ENCODE assay signal across 8 cellular contexts in genomic region chr15:39312984-39313383, GRCh38.
DNase-seq lines count a peak whose midpoint lies in the region; ATAC-seq and TF ChIP-seq lines count a peak whose summit lies in the region.

No MANE protein-coding gene starts in this region.

- no peaks in the 10 kb centered on the region for H3K9me2 ChIP-seq in hepatocyte (replicated peaks; ENCODE audit: insufficient read depth)

- DNase-seq in D341Med (ENCODE audit: low spot score) (peak; percentile 31), NOMO-1 treated with DMSO at 0.1 percent for 48 hours (lab: John Stamatoyannopoulos, UW; ENCODE audit: unreplicated experiment) (peak; percentile 80), hepatocyte (ENCODE audit: low spot score) (peak; percentile 48), A172 (ENCODE audit: low spot score) (no peak), hippocampal formation (lab: John Stamatoyannopoulos, UW) (no peak), tibial nerve (ENCODE audit: low spot score in 2 of 2) (no peak)

- no peaks in the 10 kb centered on the region for H3K9me3 ChIP-seq in hepatocyte (ENCODE audit: low read depth)
- no peaks in the 10 kb centered on the region for H3K9me3 ChIP-seq in tibial nerve

- H3K4me1 ChIP-seq in hepatocyte (ENCODE audit: insufficient read depth) (peaks cover 4% of the 10 kb centered on the region), tibial nerve (peaks cover 0 to 6% (median 1%) of the 10 kb centered on the region in 4 donors)

- ATAC-seq in GM19452 (IDR thresholded peaks at IDR 0.05; ENCODE audit: unreplicated experiment), result peak; percentile 56
- ATAC-seq in HG03442 (IDR thresholded peaks at IDR 0.05; ENCODE audit: unreplicated experiment), result no peak

- no peaks in the 10 kb centered on the region for H3K79me2 ChIP-seq in hepatocyte

- H2AFZ ChIP-seq in hepatocyte, result no peak overlapping the region

- H3K4me3 ChIP-seq in hepatocyte, result no peak overlapping the region
- H3K4me3 ChIP-seq in tibial nerve, result no peak overlapping the region

- H3K27ac ChIP-seq in hepatocyte (peak overlapping the region; percentile 17), tibial nerve (no peak overlapping the region)

- no peaks in the 10 kb centered on the region for H3K36me3 ChIP-seq in hepatocyte (replicated peaks; ENCODE audit: insufficient read depth, low read depth)
- H3K36me3 ChIP-seq in tibial nerve, result no peaks in the 10 kb centered on the region

- TF ChIP-seq POLR2A in tibial nerve (IDR thresholded peaks at IDR 0.05), result no peak

- 78% methylated on average over 3 of the region's 3 CpGs for WGBS in hepatocyte (ENCODE audit: low lambda C conversion rate, missing lambda C conversion rate)
- 81 to 82% methylated on average over 3 of the region's 3 CpGs for WGBS in tibial nerve, 2 donors

- TF ChIP-seq CTCF in hepatocyte (IDR thresholded peaks at IDR 0.05; ENCODE audit: poor library complexity) (peak; percentile 29), tibial nerve (IDR thresholded peaks at IDR 0.05) (peak in 1 of 5 experiments; percentile 19)

- no peaks in the 10 kb centered on the region for H4K20me1 ChIP-seq in hepatocyte (ENCODE audit: insufficient read depth, poor library complexity, severe bottlenecking)

- no peaks in the 10 kb centered on the region for H3K27me3 ChIP-seq in hepatocyte
- no peaks in the 10 kb centered on the region for H3K27me3 ChIP-seq in tibial nerve

- peak in 1 of 2 donors; percentile 23 for TF ChIP-seq EP300 in tibial nerve (IDR thresholded peaks at IDR 0.05)

- no peak overlapping the region for H3K4me2 ChIP-seq in hepatocyte

Comparison
In these comparisons a context has a peak if more than half of its experiments do, and no peak if none do; other contexts are left out.
1. DNase-seq: peak in D341Med (single experiment), NOMO-1 treated with DMSO at 0.1 percent for 48 hours (single experiment) and hepatocyte (single experiment); none in A172 (single experiment), hippocampal formation (0 of 2) and tibial nerve (0 of 2).